In the genomic region with DNA sequence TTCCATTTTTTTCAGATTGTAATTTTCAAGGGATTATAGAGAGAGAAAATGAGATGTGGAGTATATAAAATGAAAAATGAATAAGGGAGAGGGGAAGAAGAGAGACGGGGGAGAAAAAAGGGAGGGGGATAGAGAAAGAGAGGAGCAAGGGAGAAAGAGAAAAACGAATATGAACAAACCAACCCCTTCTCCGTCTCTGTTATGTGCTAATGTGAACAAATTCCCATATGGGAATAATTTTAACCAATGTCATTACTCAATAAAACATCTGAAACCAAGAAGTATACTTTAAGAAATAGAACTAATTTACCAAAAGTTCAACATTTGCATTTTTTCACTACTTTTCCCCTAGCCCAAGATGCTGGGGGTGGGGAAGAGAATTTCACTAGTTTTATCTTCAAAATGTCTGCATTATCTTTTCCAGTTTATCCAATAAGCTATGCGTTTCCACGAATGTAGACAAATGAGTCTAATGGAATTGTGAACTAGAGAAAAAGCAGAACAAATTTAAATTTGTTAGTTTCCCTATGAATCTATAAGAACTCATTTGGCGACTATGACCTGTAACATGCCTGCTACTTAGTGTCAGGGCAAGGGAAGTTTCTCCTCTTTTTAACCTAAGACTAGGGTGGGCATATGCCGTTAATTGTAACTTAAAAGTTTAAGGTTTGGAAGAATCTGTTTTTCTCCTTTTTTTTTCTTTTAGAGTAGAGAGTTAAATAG, we compare ENCODE assay signal across 19 cellular contexts.
"Had no signal": no experiment of that assay in that cellular context is flagged by ENCODE, and none has a peak within 500 bp of the region (broad histone marks: within the 10 kb centered on the region; RNA-seq: fewer than 3 reads in every experiment).

No MANE protein-coding gene starts in this region.

- H3K27ac Mint-ChIP-seq: activated T-helper 17 cell treated with anti-CD3 and anti-CD28 coated beads, Interleukin-2, amount 50 U/mL, for 72 hours had no signal

- H3K27me3 ChIP-seq: esophagus squamous epithelium, heart left ventricle, neutrophil, sigmoid colon, tibial artery, uterus had no signal

- H3K27me3 Mint-ChIP-seq: activated T-helper 17 cell treated with anti-CD3 and anti-CD28 coated beads, Interleukin-2, amount 50 U/mL, for 72 hours; naive B cell had no signal

- ATAC-seq: activated T-helper 17 cell treated with anti-CD3 and anti-CD28 coated beads, Interleukin-2, amount 50 U/mL, for 72 hours; heart left ventricle; left colon; lower lobe of right lung had no signal

- H3K36me3 ChIP-seq: esophagus squamous epithelium, heart left ventricle, lower lobe of right lung, neutrophil, sigmoid colon, tibial artery, uterus had no signal

- H3K4me3 ChIP-seq: esophagus squamous epithelium, heart left ventricle, lower lobe of right lung, sigmoid colon, tibial artery, uterus had no signal

- H3K27ac ChIP-seq: esophagus squamous epithelium, heart left ventricle, lower lobe of right lung, neutrophil, parathyroid adenoma, sigmoid colon, tibial artery, uterus had no signal

- H3K9me3 Mint-ChIP-seq: activated T-helper 17 cell treated with anti-CD3 and anti-CD28 coated beads, Interleukin-2, amount 50 U/mL, for 72 hours; naive B cell had no signal

- H3K9me3 ChIP-seq: esophagus squamous epithelium, heart left ventricle, lower lobe of right lung, neutrophil, sigmoid colon, tibial artery, uterus had no signal

- DNase-seq: activated CD4-positive, alpha-beta T cell treated with anti-CD3 and anti-CD28 coated beads, Interleukin-2, amount 50 U/mL, for 1 hour; activated CD8-positive, alpha-beta memory T cell treated with anti-CD3 and anti-CD28 coated beads for 24 hours; activated naive CD4-positive, alpha-beta T cell treated with Interleukin-2 at 50 U/mL for 16 hours; anterior cingulate cortex; cerebellar nuclear complex; effector CD8-positive, alpha-beta T cell; esophagus squamous epithelium; heart left ventricle; left colon; lower lobe of right lung; naive B cell; sigmoid colon; stimulated activated CD4-positive, alpha-beta T cell treated with anti-CD3 and anti-CD28 coated beads, Interleukin-1b, Interleukin-23, amount 100 ng/mL, for 48 hours; stimulated activated naive CD4-positive, alpha-beta T cell; tibial artery; uterus had no signal

- H3K4me1 ChIP-seq: parathyroid adenoma had no signal
